In the genomic region with DNA sequence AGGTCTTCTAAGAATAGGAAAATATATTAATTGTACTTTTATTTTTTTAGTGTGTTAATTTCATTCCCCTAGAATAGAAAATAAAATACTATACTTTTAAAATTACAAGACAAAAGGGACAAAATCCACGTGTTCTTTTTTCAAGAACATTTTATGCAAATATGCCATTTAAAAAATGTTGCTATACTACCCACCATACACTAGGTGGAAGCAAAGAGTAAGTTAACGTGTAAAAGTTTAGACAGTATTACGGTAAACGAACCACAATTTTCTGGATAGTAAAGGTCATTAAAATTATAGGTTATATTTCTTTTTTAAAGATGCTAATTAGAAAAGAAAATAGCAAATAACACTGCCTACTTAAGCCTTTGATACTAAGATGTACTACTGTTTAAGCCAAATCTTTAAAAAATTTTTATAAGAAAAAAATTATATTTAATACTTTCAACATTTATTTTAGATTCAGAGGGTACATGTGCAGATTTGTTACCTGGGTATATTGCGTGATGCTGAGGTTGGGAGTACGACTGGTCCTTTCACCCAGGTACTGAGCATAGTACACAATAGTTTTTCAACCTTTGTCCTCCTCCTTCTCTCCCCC, we compare ENCODE assay signal across 1 cellular context.
TF ChIP-seq lines count a peak whose summit lies in the region.

No MANE protein-coding gene starts in this region.

TF ChIP-seq in WTC11, 78 proteins besides CTCF, POLR2A, EP300 and RAD21 (continued from another document):
- TF ChIP-seq, protein P1, sequence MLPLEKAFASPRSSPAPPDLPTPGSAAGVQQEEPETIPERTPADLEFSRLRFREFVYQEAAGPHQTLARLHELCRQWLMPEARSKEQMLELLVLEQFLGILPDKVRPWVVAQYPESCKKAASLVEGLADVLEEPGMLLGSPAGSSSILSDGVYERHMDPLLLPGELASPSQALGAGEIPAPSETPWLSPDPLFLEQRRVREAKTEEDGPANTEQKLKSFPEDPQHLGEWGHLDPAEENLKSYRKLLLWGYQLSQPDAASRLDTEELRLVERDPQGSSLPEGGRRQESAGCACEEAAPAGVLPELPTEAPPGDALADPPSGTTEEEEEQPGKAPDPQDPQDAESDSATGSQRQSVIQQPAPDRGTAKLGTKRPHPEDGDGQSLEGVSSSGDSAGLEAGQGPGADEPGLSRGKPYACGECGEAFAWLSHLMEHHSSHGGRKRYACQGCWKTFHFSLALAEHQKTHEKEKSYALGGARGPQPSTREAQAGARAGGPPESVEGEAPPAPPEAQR (CRISPR knock-in tag; IDR thresholded peaks at IDR 0.05): no peak
- TF ChIP-seq SMAD3 (CRISPR knock-in tag; IDR thresholded peaks at IDR 0.05; ENCODE audit: borderline replicate concordance) (no peak), TEAD4 (CRISPR knock-in tag; IDR thresholded peaks at IDR 0.05) (no peak), NFATC4 (CRISPR knock-in tag; IDR thresholded peaks at IDR 0.05) (no peak), GTF2I (CRISPR knock-in tag; conservative IDR thresholded peaks at IDR 0.05) (no peak), NR3C1 (CRISPR knock-in tag; conservative IDR thresholded peaks at IDR 0.05; ENCODE audit: low read depth) (no peak), ZNF121 (CRISPR knock-in tag; IDR thresholded peaks at IDR 0.05) (no peak), ELF4 (CRISPR knock-in tag; IDR thresholded peaks at IDR 0.05; ENCODE audit: low read depth) (no peak), SP1 (CRISPR knock-in tag; conservative IDR thresholded peaks at IDR 0.05) (no peak)
- TF ChIP-seq, protein P2, sequence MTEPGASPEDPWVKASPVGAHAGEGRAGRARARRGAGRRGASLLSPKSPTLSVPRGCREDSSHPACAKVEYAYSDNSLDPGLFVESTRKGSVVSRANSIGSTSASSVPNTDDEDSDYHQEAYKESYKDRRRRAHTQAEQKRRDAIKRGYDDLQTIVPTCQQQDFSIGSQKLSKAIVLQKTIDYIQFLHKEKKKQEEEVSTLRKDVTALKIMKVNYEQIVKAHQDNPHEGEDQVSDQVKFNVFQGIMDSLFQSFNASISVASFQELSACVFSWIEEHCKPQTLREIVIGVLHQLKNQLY (CRISPR knock-in tag; IDR thresholded peaks at IDR 0.05): no peak
- TF ChIP-seq, protein P3, sequence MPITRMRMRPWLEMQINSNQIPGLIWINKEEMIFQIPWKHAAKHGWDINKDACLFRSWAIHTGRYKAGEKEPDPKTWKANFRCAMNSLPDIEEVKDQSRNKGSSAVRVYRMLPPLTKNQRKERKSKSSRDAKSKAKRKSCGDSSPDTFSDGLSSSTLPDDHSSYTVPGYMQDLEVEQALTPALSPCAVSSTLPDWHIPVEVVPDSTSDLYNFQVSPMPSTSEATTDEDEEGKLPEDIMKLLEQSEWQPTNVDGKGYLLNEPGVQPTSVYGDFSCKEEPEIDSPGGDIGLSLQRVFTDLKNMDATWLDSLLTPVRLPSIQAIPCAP (CRISPR knock-in tag; IDR thresholded peaks at IDR 0.05): no peak
- TF ChIP-seq, protein P4, sequence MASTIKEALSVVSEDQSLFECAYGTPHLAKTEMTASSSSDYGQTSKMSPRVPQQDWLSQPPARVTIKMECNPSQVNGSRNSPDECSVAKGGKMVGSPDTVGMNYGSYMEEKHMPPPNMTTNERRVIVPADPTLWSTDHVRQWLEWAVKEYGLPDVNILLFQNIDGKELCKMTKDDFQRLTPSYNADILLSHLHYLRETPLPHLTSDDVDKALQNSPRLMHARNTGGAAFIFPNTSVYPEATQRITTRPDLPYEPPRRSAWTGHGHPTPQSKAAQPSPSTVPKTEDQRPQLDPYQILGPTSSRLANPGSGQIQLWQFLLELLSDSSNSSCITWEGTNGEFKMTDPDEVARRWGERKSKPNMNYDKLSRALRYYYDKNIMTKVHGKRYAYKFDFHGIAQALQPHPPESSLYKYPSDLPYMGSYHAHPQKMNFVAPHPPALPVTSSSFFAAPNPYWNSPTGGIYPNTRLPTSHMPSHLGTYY (CRISPR knock-in tag; IDR thresholded peaks at IDR 0.05): no peak
- TF ChIP-seq, protein P5, sequence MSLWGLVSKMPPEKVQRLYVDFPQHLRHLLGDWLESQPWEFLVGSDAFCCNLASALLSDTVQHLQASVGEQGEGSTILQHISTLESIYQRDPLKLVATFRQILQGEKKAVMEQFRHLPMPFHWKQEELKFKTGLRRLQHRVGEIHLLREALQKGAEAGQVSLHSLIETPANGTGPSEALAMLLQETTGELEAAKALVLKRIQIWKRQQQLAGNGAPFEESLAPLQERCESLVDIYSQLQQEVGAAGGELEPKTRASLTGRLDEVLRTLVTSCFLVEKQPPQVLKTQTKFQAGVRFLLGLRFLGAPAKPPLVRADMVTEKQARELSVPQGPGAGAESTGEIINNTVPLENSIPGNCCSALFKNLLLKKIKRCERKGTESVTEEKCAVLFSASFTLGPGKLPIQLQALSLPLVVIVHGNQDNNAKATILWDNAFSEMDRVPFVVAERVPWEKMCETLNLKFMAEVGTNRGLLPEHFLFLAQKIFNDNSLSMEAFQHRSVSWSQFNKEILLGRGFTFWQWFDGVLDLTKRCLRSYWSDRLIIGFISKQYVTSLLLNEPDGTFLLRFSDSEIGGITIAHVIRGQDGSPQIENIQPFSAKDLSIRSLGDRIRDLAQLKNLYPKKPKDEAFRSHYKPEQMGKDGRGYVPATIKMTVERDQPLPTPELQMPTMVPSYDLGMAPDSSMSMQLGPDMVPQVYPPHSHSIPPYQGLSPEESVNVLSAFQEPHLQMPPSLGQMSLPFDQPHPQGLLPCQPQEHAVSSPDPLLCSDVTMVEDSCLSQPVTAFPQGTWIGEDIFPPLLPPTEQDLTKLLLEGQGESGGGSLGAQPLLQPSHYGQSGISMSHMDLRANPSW (CRISPR knock-in tag; conservative IDR thresholded peaks at IDR 0.05; ENCODE audit: low read depth): no peak
